In the genomic region with DNA sequence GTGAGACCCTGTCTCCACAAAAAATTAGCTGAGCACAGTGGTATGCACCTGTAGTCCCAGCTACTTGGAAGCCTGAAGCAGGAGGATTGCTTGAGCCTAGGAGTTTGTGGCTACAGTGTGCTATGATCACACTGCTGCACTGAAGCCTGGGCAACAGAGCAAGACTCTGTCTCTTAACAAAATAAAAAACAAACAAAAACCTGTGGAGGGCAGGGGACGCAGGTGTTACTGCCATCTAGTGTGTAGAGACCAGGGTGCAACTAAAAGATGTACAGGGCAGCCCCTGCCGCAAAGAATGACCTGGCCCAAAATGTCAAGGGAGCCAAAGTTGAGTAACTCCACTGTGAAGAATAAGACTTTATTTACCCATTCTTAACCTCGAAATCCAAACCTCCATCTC, we compare ENCODE assay signal across 9 cellular contexts. TPM values are rescaled to one million over a fixed set of nuclear protein-coding genes. Genes with fewer than 3 reads are reported as not detected.
DNase-seq lines count a peak whose midpoint lies in the region; ATAC-seq and TF ChIP-seq lines count a peak whose summit lies in the region.
"Had no signal": no experiment of that assay in that cellular context is flagged by ENCODE, and none has a peak within 500 bp of the region (broad histone marks: within the 10 kb centered on the region; RNA-seq: fewer than 3 reads in every experiment).

No MANE protein-coding gene starts in this region.

- no peak overlapping the region for H3K27ac ChIP-seq in CD4-positive, alpha-beta T cell (ENCODE audit: low read depth, low read length)

- no peaks in the 10 kb centered on the region for H3K27me3 ChIP-seq in CD4-positive, alpha-beta T cell (ENCODE audit: control insufficient read depth, insufficient read depth, low read length)

- POLR2A ChIA-PET in CD4-positive, alpha-beta T cell (lab: Charles Lee): no interaction called here

- intact Hi-C loops in CD4-positive, alpha-beta T cell (cut with DNase I, micrococcal nuclease): no loop called here

- no peak overlapping the region for H3K27ac Mint-ChIP-seq in osteocyte (ENCODE audit: unreplicated experiment)
- H3K27ac Mint-ChIP-seq in CD4-positive, alpha-beta T cell: no peak overlapping the region
- H3K27ac Mint-ChIP-seq: T-helper 17 cell had no signal

- no peaks in the 10 kb centered on the region for H3K9me3 Mint-ChIP-seq in osteocyte (ENCODE audit: unreplicated experiment)
- no peaks in the 10 kb centered on the region for H3K9me3 Mint-ChIP-seq in CD4-positive, alpha-beta T cell

- no peaks in the 10 kb centered on the region for H3K4me1 Mint-ChIP-seq in osteocyte (ENCODE audit: unreplicated experiment)
- H3K4me1 Mint-ChIP-seq in CD4-positive, alpha-beta T cell (ENCODE audit: low read depth): no peaks in the 10 kb centered on the region
- H3K4me1 Mint-ChIP-seq: T-helper 17 cell had no signal

- H3K9me3 ChIP-seq in CD4-positive, alpha-beta T cell (ENCODE audit: control insufficient read depth, low read length): no peaks in the 10 kb centered on the region

- no peak overlapping the region for H3K4me3 ChIP-seq in NB4 (ENCODE audit: low read depth, low read length)

- TF ChIP-seq POLR2A in NB4 (IDR thresholded peaks at IDR 0.05; ENCODE audit: extremely low read depth, insufficient read length): no peak

- peak; percentile 53 for DNase-seq in NCI-H82 (lab: John Stamatoyannopoulos, UW)
- DNase-seq in NCI-H82 treated with DMSO at 0.1 percent for 48 hours (lab: John Stamatoyannopoulos, UW; ENCODE audit: unreplicated experiment): no peak
- DNase-seq in NB4 (ENCODE audit: low read depth): peak; percentile 15
- peak; percentile 2 for DNase-seq in cerebellar cortex (ENCODE audit: low spot score)
- no peak for DNase-seq in osteocyte (ENCODE audit: extremely low spot score, unreplicated experiment)
- no peak for DNase-seq in CD4-positive, alpha-beta T cell
- DNase-seq: T-helper 17 cell had no signal

- ATAC-seq in GM19324 (IDR thresholded peaks at IDR 0.05; ENCODE audit: low FRiP score, unreplicated experiment) (no peak), HG02970 (IDR thresholded peaks at IDR 0.05; ENCODE audit: low FRiP score, unreplicated experiment) (no peak)
- ATAC-seq in CD4-positive, alpha-beta T cell (ENCODE audit: poor library complexity): no peak
- ATAC-seq: T-helper 17 cell had no signal

- no peaks in the 10 kb centered on the region for H3K27me3 Mint-ChIP-seq in osteocyte (ENCODE audit: unreplicated experiment)
- H3K27me3 Mint-ChIP-seq in CD4-positive, alpha-beta T cell: no peaks in the 10 kb centered on the region
- H3K27me3 Mint-ChIP-seq: T-helper 17 cell had no signal

- peaks cover 6% of the 10 kb centered on the region for H3K36me3 Mint-ChIP-seq in osteocyte (ENCODE audit: unreplicated experiment)
- H3K36me3 Mint-ChIP-seq in CD4-positive, alpha-beta T cell (ENCODE audit: low read depth): no peaks in the 10 kb centered on the region

- TF ChIP-seq CTCF in NB4 (IDR thresholded peaks at IDR 0.05; ENCODE audit: low read depth, low read length) (peak; percentile 11), osteocyte (IDR thresholded peaks at IDR 0.05) (peak; percentile 24)
- TF ChIP-seq CTCF in CD4-positive, alpha-beta T cell (IDR thresholded peaks at IDR 0.05): no peak

- CTCF ChIA-PET in CD4-positive, alpha-beta T cell (lab: Charles Lee): no interaction called here

- H3K4me3 Mint-ChIP-seq in osteocyte (ENCODE audit: unreplicated experiment): no peak overlapping the region
- no peak overlapping the region for H3K4me3 Mint-ChIP-seq in CD4-positive, alpha-beta T cell
- H3K4me3 Mint-ChIP-seq: T-helper 17 cell had no signal

RNA-seq across cellular contexts. Expression of gene ASPN, which starts 27.1 kb away (rescaled TPM):
- total RNA-seq in osteocyte: 116 and 129 TPM in 2 replicates
- not detected for total RNA-seq in CD4-positive, alpha-beta T cell
- total RNA-seq: T-helper 17 cell had no signal

RNA-seq across cellular contexts. Expression of gene OMD, which starts 30.9 kb away (rescaled TPM):
- 27.2 and 31.1 TPM in 2 replicates for total RNA-seq in osteocyte
- total RNA-seq in CD4-positive, alpha-beta T cell: not detected
- total RNA-seq: T-helper 17 cell had no signal

RNA-seq across cellular contexts. Expression of gene OGN, which starts 50.8 kb away (rescaled TPM):
- 3.9 and 5.5 TPM in 2 replicates for total RNA-seq in osteocyte
- total RNA-seq in CD4-positive, alpha-beta T cell: under 1 TPM in 1 of 2 experiments, not detected in 1; 0.11 TPM

Comparison
In these comparisons a context has a peak if more than half of its experiments do, and no peak if none do; other contexts are left out.
1. DNase-seq: peak in NCI-H82 (single experiment), NB4 (single experiment) and cerebellar cortex (single experiment); none in NCI-H82 treated with DMSO at 0.1 percent for 48 hours (single experiment), osteocyte (single experiment) and CD4-positive, alpha-beta T cell (0 of 10).
2. RNA of gene ASPN, which starts 27.1 kb away (total RNA-seq): 116 to 129 TPM in osteocyte; not detected in CD4-positive, alpha-beta T cell; every median in the first group is over 100 times any median in the second.
3. RNA of gene OMD, which starts 30.9 kb away (total RNA-seq): 27.2 to 31.1 TPM in osteocyte; not detected in CD4-positive, alpha-beta T cell; every median in the first group is over 10 times any median in the second.